Comparison of ENCODE assay signal across 18 cellular contexts in genomic region chr2:147149589-147150245, GRCh38.
DNase-seq lines count a peak whose midpoint lies in the region; ATAC-seq and TF ChIP-seq lines count a peak whose summit lies in the region.
"Had no signal": no experiment of that assay in that cellular context is flagged by ENCODE, and none has a peak within 500 bp of the region (broad histone marks: within the 10 kb centered on the region; RNA-seq: fewer than 3 reads in every experiment).

No MANE protein-coding gene starts in this region.

- peaks cover 2% of the 10 kb centered on the region for H3K27me3 Mint-ChIP-seq in chondrocyte (ENCODE audit: low read depth)
- peaks cover 3% of the 10 kb centered on the region for H3K27me3 Mint-ChIP-seq in activated naive CD8-positive, alpha-beta T cell treated with anti-CD3 and anti-CD28 coated beads for 36 hours

- peaks cover 4% of the 10 kb centered on the region for H3K36me3 Mint-ChIP-seq in chondrocyte (ENCODE audit: low read depth)
- H3K36me3 Mint-ChIP-seq in activated naive CD8-positive, alpha-beta T cell treated with anti-CD3 and anti-CD28 coated beads for 36 hours = no peaks in the 10 kb centered on the region
- H3K36me3 Mint-ChIP-seq: activated naive CD8-positive, alpha-beta T cell had no signal

- H3K9me3 Mint-ChIP-seq in chondrocyte (ENCODE audit: low read depth) = peaks cover 13% of the 10 kb centered on the region
- H3K9me3 Mint-ChIP-seq in activated naive CD8-positive, alpha-beta T cell treated with anti-CD3 and anti-CD28 coated beads for 36 hours = peaks cover 2% of the 10 kb centered on the region
- H3K9me3 Mint-ChIP-seq: activated T-cell treated with anti-CD3 and anti-CD28 coated beads, Interleukin-2, amount 50 U/mL, for 24 hours had no signal

- H3K4me3 Mint-ChIP-seq in chondrocyte (ENCODE audit: unreplicated experiment) = no peak overlapping the region
- no peak overlapping the region for H3K4me3 Mint-ChIP-seq in activated naive CD8-positive, alpha-beta T cell treated with anti-CD3 and anti-CD28 coated beads for 36 hours
- H3K4me3 Mint-ChIP-seq: activated naive CD8-positive, alpha-beta T cell; activated T-cell treated with anti-CD3 and anti-CD28 coated beads, Interleukin-2, amount 50 U/mL, for 24 hours had no signal

- no peak overlapping the region for H3K27ac Mint-ChIP-seq in chondrocyte (ENCODE audit: unreplicated experiment)
- H3K27ac Mint-ChIP-seq in activated naive CD8-positive, alpha-beta T cell treated with anti-CD3 and anti-CD28 coated beads for 36 hours = no peak overlapping the region
- H3K27ac Mint-ChIP-seq: activated naive CD8-positive, alpha-beta T cell; activated T-cell treated with anti-CD3 and anti-CD28 coated beads, Interleukin-2, amount 50 U/mL, for 24 hours had no signal

- peaks cover 5% of the 10 kb centered on the region for H3K9me3 ChIP-seq in MG63
- H3K9me3 ChIP-seq: testis had no signal

- DNase-seq in GM03348 (ENCODE audit: low spot score) = peak; percentile 32
- peak; percentile 22 for DNase-seq in MG63
- DNase-seq in chondrocyte (ENCODE audit: low spot score) = peak; percentile 64
- DNase-seq in myocyte (ENCODE audit: low read depth) = peak; percentile 60
- DNase-seq in activated naive CD8-positive, alpha-beta T cell treated with anti-CD3 and anti-CD28 coated beads for 36 hours = no peak
- no peak for DNase-seq in T-helper 1 cell
- no peak for DNase-seq in ecto neural progenitor cell (ENCODE audit: low spot score)
- DNase-seq: activated T-cell treated with anti-CD3 and anti-CD28 coated beads, Interleukin-2, amount 50 U/mL, for 24 hours; central memory CD4-positive, alpha-beta T cell; DND-41; NCI-H187; NCI-H526 treated with DMSO at 0.1 percent for 48 hours; SHP77 treated with DMSO at 0.1 percent for 48 hours; testis had no signal

- TF ChIP-seq CTCF in chondrocyte (IDR thresholded peaks at IDR 0.05) = no peak

- no peaks in the 10 kb centered on the region for H3K36me3 ChIP-seq in MG63
- H3K36me3 ChIP-seq: BLaER1 treated with 17β-estradiol and CSF1 and Interleukin-3, amounts not matched to agents 10 nM and 100 nM; neutrophil had no signal

- no peak for ATAC-seq in HG02610 (IDR thresholded peaks at IDR 0.05; ENCODE audit: unreplicated experiment)

- no peak overlapping the region for H3K4me3 ChIP-seq in MG63
- H3K4me3 ChIP-seq: BLaER1 treated with 17β-estradiol and CSF1 and Interleukin-3, amounts not matched to agents 10 nM and 100 nM; testis had no signal

- H3K27me3 ChIP-seq in MG63 = no peaks in the 10 kb centered on the region
- H3K27me3 ChIP-seq: BLaER1 treated with 17β-estradiol and CSF1 and Interleukin-3, amounts not matched to agents 10 nM and 100 nM; neutrophil; testis had no signal

- H3K4me1 Mint-ChIP-seq in chondrocyte (ENCODE audit: low read depth) = peaks cover 5% of the 10 kb centered on the region
- H3K4me1 Mint-ChIP-seq in activated naive CD8-positive, alpha-beta T cell treated with anti-CD3 and anti-CD28 coated beads for 36 hours = no peaks in the 10 kb centered on the region

Comparison
In these comparisons a context has a peak if more than half of its experiments do, and no peak if none do; other contexts are left out.
1. DNase-seq: peak in GM03348 (single experiment), MG63 (single experiment), chondrocyte (single experiment) and myocyte (single experiment); none in activated naive CD8-positive, alpha-beta T cell treated with anti-CD3 and anti-CD28 coated beads for 36 hours (single experiment), T-helper 1 cell (0 of 5) and ecto neural progenitor cell (single experiment).